Comparison of ENCODE assay signal across 8 cellular contexts in genomic region chr15:50765202-50765967, GRCh38. TPM values are rescaled to one million over a fixed set of nuclear protein-coding genes. Genes with fewer than 3 reads are reported as not detected.
DNase-seq lines count a peak whose midpoint lies in the region; ATAC-seq, FAIRE-seq and TF ChIP-seq lines count a peak whose summit lies in the region.

Gene SPPL2A, minus strand, starts transcription at chr15:50765706. Its CDS starts 173 bp downstream, at chr15:50765533.

- peaks cover 47% of the 10 kb centered on the region for H3K4me1 ChIP-seq in HepG2 (ENCODE audit: insufficient read depth, low read length)

- intact Hi-C loops in HepG2 (cut with micrococcal nuclease; ENCODE audit: unreplicated experiment): loop anchor here (2.0 to 5.0 kb wide), 2 partner anchors 78 to 111 kb away; partner anchors contain the start of gene TRPM7

- FAIRE-seq in HepG2 (lab: Jason Lieb, UNC): no peak

- in situ Hi-C loops in HepG2 (cut with HindIII; ENCODE audit: extremely low pct_ligation_motif_present, low pct_unique_long_range_greater_than_20kb): no loop called here

- CTCF ChIA-PET in HepG2 (lab: Yijun Ruan, JAX; ENCODE audit: low intra/inter-chr PET ratio, low total read pairs): no interaction called here

- DNase-seq in C1 segment of cervical spinal cord (lab: John Stamatoyannopoulos, UW) (peak; percentile 11 to 89 (median 76)), NCI-H748 treated with DMSO at 0.1 percent for 48 hours (lab: John Stamatoyannopoulos, UW) (peak; percentile 8), dermis blood vessel endothelial cell (peak; percentile 67), HepG2 (ENCODE audit: low spot score) (peak; percentile 89)
- DNase-seq in activated CD4-positive, alpha-beta T cell treated with anti-CD3 and anti-CD28 coated beads, Interleukin-2, amount 50 U/mL, for 24 hours (ENCODE audit: low read depth in 1 of 2, low spot score in 1 of 2): peak; percentile 72 to 79
- DNase-seq in stimulated activated CD4-positive, alpha-beta T cell treated with anti-CD3 and anti-CD28 coated beads, Interleukin-4, amount 100 ng/mL, for 1 hour: peak; percentile 84

- POLR2A ChIA-PET in HepG2 (lab: Yijun Ruan, JAX): interaction anchor here (0.6 to 2.1 kb wide), 8 partner anchors 9 to 114 kb away, joined by 3 to 9 read pairs (median 3); no protein-coding TSS in a partner anchor

- H3K9me3 ChIP-seq in HepG2 (ENCODE audit: low read length): no peaks in the 10 kb centered on the region

- TF ChIP-seq CTCF in HepG2 (CRISPR knock-in tag; IDR thresholded peaks at IDR 0.05): no peak

- ATAC-seq in GM19328 (IDR thresholded peaks at IDR 0.05; ENCODE audit: unreplicated experiment) (peak; percentile 88), HG03469 (IDR thresholded peaks at IDR 0.05; ENCODE audit: unreplicated experiment) (peak; percentile 70), HepG2 (peak; percentile 91)

- H3K4me2 ChIP-seq in HepG2 (ENCODE audit: low read depth, low read length): peak within 1 kb of the TSS; percentile 85

- TF ChIP-seq RAD21 in HepG2 (CRISPR knock-in tag; IDR thresholded peaks at IDR 0.05): peak; percentile 64; the same call in 1 of the 2 replicates

- TF ChIP-seq EP300 in HepG2 (IDR thresholded peaks at IDR 0.05; ENCODE audit: low read depth in 2 of 2, low read length in 2 of 2) (peak in 1 of 2 experiments; percentile 71; a peak in 2 of 4 replicates), HepG2 (CRISPR knock-in tag; IDR thresholded peaks at IDR 0.05; ENCODE audit: borderline replicate concordance) (peak; percentile 41; the same call in 1 of the 2 replicates)

- no TSS peak for BruUV-seq in HepG2 (replicated peaks; lab: Mats Ljungman, UMichigan)

- H3K9ac ChIP-seq in HepG2 (ENCODE audit: insufficient read depth, low read depth, low read length): peak within 1 kb of the TSS; percentile 86

- under 1% methylated on average over 17 of the region's 77 CpGs for WGBS in HepG2 (ENCODE audit: low lambda C conversion rate)

- peak; percentile 81 to 82 for TF ChIP-seq POLR2A in HepG2 (IDR thresholded peaks at IDR 0.05; ENCODE audit: insufficient read depth in 1 of 2, low read depth in 2 of 2, low read length in 2 of 2)

- H3K79me2 ChIP-seq in HepG2 (ENCODE audit: insufficient read depth, low read length): peaks cover 27% of the 10 kb centered on the region

- H3K4me3 ChIP-seq in HepG2 (replicated peaks in 1 of 3; ENCODE audit: insufficient read depth in 1 of 3, low read depth in 2 of 3, low read length in 3 of 3): peak within 1 kb of the TSS; percentile 68 to 94 (median 90)

- H3K27ac ChIP-seq in HepG2 (ENCODE audit: extremely low read length, insufficient read depth, low read length): peak within 1 kb of the TSS; percentile 91

- H3K27me3 ChIP-seq in HepG2 (ENCODE audit: control insufficient read depth in 1 of 2, insufficient read depth in 2 of 2, low read length in 2 of 2): no peaks in the 10 kb centered on the region; a peak in 1 of 5 replicates

- no peaks in the 10 kb centered on the region for H4K20me1 ChIP-seq in HepG2 (ENCODE audit: insufficient read depth, low read length)

- no peak within 1 kb of the TSS for H2AFZ ChIP-seq in HepG2 (ENCODE audit: low read length)

- H3K36me3 ChIP-seq in HepG2 (replicated peaks in 1 of 2; ENCODE audit: control insufficient read depth in 1 of 2, insufficient read depth in 2 of 2, low read length in 2 of 2): no peaks in the 10 kb centered on the region

TF ChIP-seq in HepG2, 621 proteins besides CTCF, POLR2A, EP300 and RAD21 (continues in another document):
- TF ChIP-seq YY1 (IDR thresholded peaks at IDR 0.05; ENCODE audit: insufficient read depth, insufficient replicate concordance, low read depth, low read length) (peak; percentile 60), YEATS4 (CRISPR knock-in tag; IDR thresholded peaks at IDR 0.05; ENCODE audit: borderline replicate concordance) (peak; percentile 87), MIXL1 (CRISPR knock-in tag; IDR thresholded peaks at IDR 0.05) (0 out of 2 replicates have a peak, but pooled peaks have one; percentile 4), RBFOX2 (IDR thresholded peaks at IDR 0.05; ENCODE audit: low read depth, low read length) (peak; percentile 97), GLMP (CRISPR knock-in tag; IDR thresholded peaks at IDR 0.05; ENCODE audit: borderline replicate concordance) (no peak), SSRP1 (CRISPR knock-in tag; IDR thresholded peaks at IDR 0.05) (no peak), ZNF33A (CRISPR knock-in tag; IDR thresholded peaks at IDR 0.05; ENCODE audit: borderline replicate concordance) (no peak), CREB3 (CRISPR knock-in tag; IDR thresholded peaks at IDR 0.05) (peak; percentile 90; the same call in 1 of the 2 replicates), WIZ (CRISPR knock-in tag; IDR thresholded peaks at IDR 0.05) (no peak), ZFY (CRISPR knock-in tag; IDR thresholded peaks at IDR 0.05) (peak; percentile 94), PITX1 (CRISPR knock-in tag; IDR thresholded peaks at IDR 0.05) (no peak)

RNA-seq across cellular contexts. Expression of gene SPPL2A, which starts in this region (rescaled TPM):
- total RNA-seq in dermis blood vessel endothelial cell (114 and 173 TPM in 2 replicates), HepG2 (2016; rRNA removed; fragmentation: Illumina TruSeq; extraction: Trizol) (69.9 and 105 TPM in 2 replicates)
- 27.3 and 31.2 TPM in 2 replicates for total RNA-seq in HepG2 (2016; cell fraction: cytosol; rRNA removed; fragmentation: Illumina TruSeq; extraction: Trizol; ENCODE audit: low read depth)
- 66.5 and 98.8 TPM in 2 replicates for total RNA-seq in HepG2 (2016; cell fraction: insoluble cytoplasmic fraction; rRNA removed; fragmentation: Illumina TruSeq; extraction: Trizol)
- total RNA-seq in HepG2 (2016; cell fraction: membrane; rRNA removed; fragmentation: Illumina TruSeq; extraction: Trizol): 43.0 and 45.8 TPM in 2 replicates
- total RNA-seq in HepG2 (2016; cell fraction: nucleus; rRNA removed; fragmentation: Illumina TruSeq; extraction: Trizol): 81.8 and 105 TPM in 2 replicates
- polyA plus RNA-seq in HepG2 (2011; rRNA removed): 80.5 and 87.1 TPM in 2 replicates
- polyA plus RNA-seq in HepG2 (2011; cell fraction: cytosol; rRNA removed): 28.9 and 46.4 TPM in 2 replicates
- polyA plus RNA-seq in HepG2 (2011; cell fraction: nucleus; rRNA removed): 143 and 183 TPM in 2 replicates
- polyA plus RNA-seq in HepG2 (2012): 73.6 TPM in 2 replicates
- 12.7 and 16.1 TPM in 2 replicates for polyA plus RNA-seq in HepG2 (2016; cell fraction: cytosol; fragmentation: Illumina TruSeq; extraction: Trizol; ENCODE audit: low read depth)
- polyA plus RNA-seq in HepG2 (2016; cell fraction: insoluble cytoplasmic fraction; fragmentation: Illumina TruSeq; extraction: Trizol; ENCODE audit: low read depth): 38.1 and 38.6 TPM in 2 replicates
- polyA plus RNA-seq in HepG2 (2016; cell fraction: membrane; fragmentation: Illumina TruSeq; extraction: Trizol; ENCODE audit: low read depth): 20.8 and 23.3 TPM in 2 replicates
- polyA plus RNA-seq in HepG2 (2016; cell fraction: nucleus; fragmentation: Illumina TruSeq; extraction: Trizol; ENCODE audit: insufficient read depth, low read depth): 101 TPM in 2 replicates
- polyA minus RNA-seq in HepG2 (2011; rRNA and poly(A)+ RNA removed; ENCODE audit: low replicate concordance): 29.8 and 31.4 TPM in 2 replicates
- 33.5 and 35.2 TPM in 2 replicates for polyA minus RNA-seq in HepG2 (2011; cell fraction: cytosol; rRNA and poly(A)+ RNA removed)
- 51.2 and 70.0 TPM in 2 replicates for polyA minus RNA-seq in HepG2 (2011; cell fraction: nucleus; rRNA and poly(A)+ RNA removed)

Comparison
In these comparisons a context has a peak if more than half of its experiments do, and no peak if none do; other contexts are left out.
1. Peak in every context shown above with its lines: DNase-seq, ATAC-seq, H3K4me3 ChIP-seq and H3K27ac ChIP-seq.
2. DNase-seq: peak in every context shown above with its lines; median percentile 89 in HepG2; 84 in stimulated activated CD4-positive, alpha-beta T cell treated with anti-CD3 and anti-CD28 coated beads, Interleukin-4, amount 100 ng/mL, for 1 hour; 76 in C1 segment of cervical spinal cord; 76 in activated CD4-positive, alpha-beta T cell treated with anti-CD3 and anti-CD28 coated beads, Interleukin-2, amount 50 U/mL, for 24 hours; 67 in dermis blood vessel endothelial cell; 8 in NCI-H748 treated with DMSO at 0.1 percent for 48 hours.